8 cellular contexts compared by ENCODE assay signal in the genomic region with DNA sequence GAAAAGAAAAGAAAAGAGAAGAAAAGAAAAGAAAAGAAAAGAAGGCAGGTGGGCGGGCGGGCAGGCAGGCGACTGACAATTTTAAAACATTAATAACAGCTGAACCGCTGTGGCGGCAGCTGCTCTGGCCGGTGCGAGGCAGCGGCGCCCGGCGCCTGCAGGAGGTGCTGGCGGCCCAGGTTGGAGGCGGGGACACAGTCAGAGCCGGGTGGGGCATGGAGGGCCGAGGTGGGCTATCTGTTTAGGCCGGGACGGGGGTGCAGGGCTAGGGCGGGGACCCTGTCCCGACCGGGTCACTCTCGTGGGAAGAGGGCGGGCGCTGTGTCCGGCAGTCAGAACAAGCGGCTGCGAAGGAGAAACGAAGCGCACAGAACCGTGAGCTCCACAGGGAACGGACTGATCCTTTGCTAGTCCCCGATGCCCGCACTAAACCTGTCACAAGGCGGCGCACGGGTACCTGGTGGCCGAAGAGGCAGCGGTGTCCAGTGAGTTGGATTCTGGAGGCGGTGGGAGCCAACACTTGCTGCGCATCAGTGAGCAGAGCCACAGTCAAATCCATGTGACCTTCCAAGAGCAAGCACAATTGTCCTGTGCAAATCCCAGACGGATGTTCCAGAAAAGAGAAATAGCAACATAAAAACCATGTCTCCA. TPM values are rescaled to one million over a fixed set of nuclear protein-coding genes. Genes with fewer than 3 reads are reported as not detected.
DNase-seq lines count a peak whose midpoint lies in the region; ATAC-seq and TF ChIP-seq lines count a peak whose summit lies in the region.

No MANE protein-coding gene starts in this region.

- H4K20me1 ChIP-seq in OCI-LY7 (ENCODE audit: insufficient read depth, low read length) (no peaks in the 10 kb centered on the region), fibroblast of lung (ENCODE audit: control insufficient read depth, extremely low read depth, insufficient read depth, low read length) (no peaks in the 10 kb centered on the region)

- no peaks in the 10 kb centered on the region for H3K4me1 ChIP-seq in HUES6 (ENCODE audit: control insufficient read depth, insufficient read depth, low read length)
- H3K4me1 ChIP-seq in OCI-LY7 (ENCODE audit: insufficient read depth, low read length, poor library complexity, severe bottlenecking) = peaks cover 5% of the 10 kb centered on the region
- no peaks in the 10 kb centered on the region for H3K4me1 ChIP-seq in fibroblast of lung (ENCODE audit: control insufficient read depth, extremely low read depth, insufficient read depth, low read length)

- peak; percentile 65 for DNase-seq in DMS153 treated with DMSO at 0.1 percent for 48 hours (lab: John Stamatoyannopoulos, UW; ENCODE audit: unreplicated experiment)
- peak; percentile 78 for DNase-seq in OCI-LY7 (ENCODE audit: low spot score)
- peak; percentile 48 to 58 for DNase-seq in fibroblast of lung (ENCODE audit: low read depth in 2 of 2)
- DNase-seq in myocyte (ENCODE audit: low read depth) = peak; percentile 79
- DNase-seq in stimulated activated naive CD4-positive, alpha-beta T cell treated with Interleukin-2 at 50 U/mL for 16 hours (lab: John Stamatoyannopoulos, UW) = peak; percentile 4

- H3K9me3 ChIP-seq in HUES6 (ENCODE audit: control insufficient read depth, insufficient read depth, low read depth, low read length) (peaks cover 18% of the 10 kb centered on the region; the same call in 1 of the 2 replicates), OCI-LY7 (ENCODE audit: low read length) (no peaks in the 10 kb centered on the region), fibroblast of lung (ENCODE audit: control insufficient read depth, insufficient read depth, low read depth, low read length) (no peaks in the 10 kb centered on the region)

- H3K4me1 Mint-ChIP-seq in activated T-helper 17 cell treated with anti-CD3 and anti-CD28 coated beads, Interleukin-2, amount 50 U/mL, for 72 hours = no peaks in the 10 kb centered on the region

- H3K27me3 ChIP-seq in HUES6 (ENCODE audit: control insufficient read depth, insufficient read depth, low read length) = no peaks in the 10 kb centered on the region
- peaks cover 2% of the 10 kb centered on the region for H3K27me3 ChIP-seq in fibroblast of lung (ENCODE audit: control insufficient read depth, insufficient read depth, low read length)

- peak; percentile 96 for ATAC-seq in GM21528 (IDR thresholded peaks at IDR 0.05; ENCODE audit: low FRiP score, unreplicated experiment)
- ATAC-seq in activated T-helper 17 cell treated with anti-CD3 and anti-CD28 coated beads, Interleukin-2, amount 50 U/mL, for 72 hours (replicated peaks) = peak; percentile 95

- no peaks in the 10 kb centered on the region for H3K79me2 ChIP-seq in OCI-LY7 (ENCODE audit: insufficient read depth, low read depth, low read length)
- no peaks in the 10 kb centered on the region for H3K79me2 ChIP-seq in fibroblast of lung (ENCODE audit: control insufficient read depth, insufficient read depth, low read length)

- no peaks in the 10 kb centered on the region for H3K36me3 Mint-ChIP-seq in activated T-helper 17 cell treated with anti-CD3 and anti-CD28 coated beads, Interleukin-2, amount 50 U/mL, for 72 hours (ENCODE audit: low read depth)

- peak overlapping the region; percentile 65 for H3K4me3 Mint-ChIP-seq in activated T-helper 17 cell treated with anti-CD3 and anti-CD28 coated beads, Interleukin-2, amount 50 U/mL, for 72 hours

- H3K9me2 ChIP-seq in OCI-LY7 (ENCODE audit: insufficient read depth, low read length) = no peaks in the 10 kb centered on the region

- no peak overlapping the region for H3K27ac Mint-ChIP-seq in activated T-helper 17 cell treated with anti-CD3 and anti-CD28 coated beads, Interleukin-2, amount 50 U/mL, for 72 hours

- CTCF ChIA-PET in OCI-LY7 (lab: Charles Lee; ENCODE audit: unreplicated experiment) = interaction anchor here (0.7 to 1.3 kb wide), 2 partner anchors 80 to 92 kb away, joined by 3 to 5 read pairs; no protein-coding TSS in a partner anchor

- intact Hi-C loops in OCI-LY7 (cut with micrococcal nuclease; ENCODE audit: unreplicated experiment) = loop anchor here (1.0 kb wide), 1 partner anchor 81 kb away; no protein-coding TSS in a partner anchor

- H2AFZ ChIP-seq in OCI-LY7 (ENCODE audit: low read length) = peak overlapping the region; percentile 67
- peak overlapping the region; percentile 4 for H2AFZ ChIP-seq in fibroblast of lung (ENCODE audit: low read length)

- POLR2A ChIA-PET in OCI-LY7 (lab: Charles Lee) = interaction anchor here (0.6 to 0.7 kb wide), 2 partner anchors 51 to 77 kb away, joined by 3 to 4 read pairs; a partner anchor contains a TSS

- H3K27ac ChIP-seq in HUES6 (ENCODE audit: low read depth, low read length) = no peak overlapping the region
- H3K27ac ChIP-seq in OCI-LY7 (ENCODE audit: low read depth, low read length, poor library complexity, severe bottlenecking) = no peak overlapping the region
- no peak overlapping the region for H3K27ac ChIP-seq in fibroblast of lung (ENCODE audit: insufficient read depth, low read length)

- H3K27me3 Mint-ChIP-seq in activated T-helper 17 cell treated with anti-CD3 and anti-CD28 coated beads, Interleukin-2, amount 50 U/mL, for 72 hours = peaks cover 56% of the 10 kb centered on the region

- H3K9ac ChIP-seq in HUES6 (ENCODE audit: low read length) = peak overlapping the region; percentile 74
- no peak overlapping the region for H3K9ac ChIP-seq in fibroblast of lung (ENCODE audit: insufficient read depth, low read length)

- no TSS peak for BruUV-seq in OCI-LY7 (replicated peaks; lab: Mats Ljungman, UMichigan)

- H3K4me2 ChIP-seq in OCI-LY7 (ENCODE audit: low read length) = peak overlapping the region; percentile 77
- peak overlapping the region; percentile 18 for H3K4me2 ChIP-seq in fibroblast of lung (ENCODE audit: extremely low read depth, insufficient read depth, low read length)

- peak; percentile 87 for TF ChIP-seq CTCF in OCI-LY7 (conservative IDR thresholded peaks at IDR 0.05; ENCODE audit: low read length)
- TF ChIP-seq CTCF in fibroblast of lung (conservative IDR thresholded peaks at IDR 0.05 in 1 of 2, IDR thresholded peaks at IDR 0.05 in 1 of 2; ENCODE audit: low read depth in 1 of 2, low read length in 2 of 2) = peak; percentile 56 to 58

- H3K9me3 Mint-ChIP-seq in activated T-helper 17 cell treated with anti-CD3 and anti-CD28 coated beads, Interleukin-2, amount 50 U/mL, for 72 hours = no peaks in the 10 kb centered on the region

- H3K4me3 ChIP-seq in HUES6 (ENCODE audit: low read depth, low read length) (peak overlapping the region; percentile 81), OCI-LY7 (ENCODE audit: low read depth, low read length, poor library complexity, severe bottlenecking) (peak overlapping the region; percentile 69), fibroblast of lung (replicated peaks in 1 of 4; ENCODE audit: control extremely low read depth in 1 of 4, insufficient read depth in 1 of 4, low read depth in 3 of 4, low read length in 4 of 4) (peak overlapping the region; percentile 22 to 65 (median 44))

- H3K36me3 ChIP-seq in HUES6 (ENCODE audit: control insufficient read depth, insufficient read depth, low read length) = no peaks in the 10 kb centered on the region
- H3K36me3 ChIP-seq in OCI-LY7 (ENCODE audit: insufficient read depth, low read length) = no peaks in the 10 kb centered on the region
- H3K36me3 ChIP-seq in fibroblast of lung (ENCODE audit: control insufficient read depth, insufficient read depth, low read length) = no peaks in the 10 kb centered on the region

RNA-seq across cellular contexts. Expression of a gene that starts 13.6 kb away (rescaled TPM):
- total RNA-seq in OCI-LY7 (2014; rRNA removed; shearing (Covaris generic)) = not detected in 2 replicates
- total RNA-seq in OCI-LY7 (2022) (not detected in 2 replicates), fibroblast of lung (not detected in 2 replicates), myocyte (not detected in 2 replicates)
- not detected for total RNA-seq in activated T-helper 17 cell treated with anti-CD3 and anti-CD28 coated beads, Interleukin-2, amount 50 U/mL, for 72 hours
- polyA plus RNA-seq in fibroblast of lung = not detected in 2 replicates
- not detected in 2 replicates for polyA plus RNA-seq in fibroblast of lung (2012)
- polyA minus RNA-seq in fibroblast of lung (ENCODE audit: low replicate concordance) = not detected in 2 replicates
- 0.13 TPM for polyA plus RNA-seq in myocyte (2012)

RNA-seq across cellular contexts. Expression of a gene that starts 50.5 kb away (rescaled TPM):
- 11.0 and 11.7 TPM in 2 replicates for total RNA-seq in OCI-LY7 (2014; rRNA removed; shearing (Covaris generic))
- total RNA-seq in OCI-LY7 (2022) (17.3 and 17.8 TPM in 2 replicates), fibroblast of lung (19.3 and 21.8 TPM in 2 replicates), myocyte (19.0 and 23.7 TPM in 2 replicates)
- 10 to 100 TPM in 1 of 2 donors, 1 to 10 TPM in 1; 8.4 to 19.6 TPM for total RNA-seq in activated T-helper 17 cell treated with anti-CD3 and anti-CD28 coated beads, Interleukin-2, amount 50 U/mL, for 72 hours
- polyA plus RNA-seq in fibroblast of lung = 6.6 and 8.7 TPM in 2 replicates
- polyA plus RNA-seq in fibroblast of lung (2012) = 7.5 and 8.6 TPM in 2 replicates
- polyA minus RNA-seq in fibroblast of lung (ENCODE audit: low replicate concordance) = 0.12 and 1.3 TPM in 2 replicates
- polyA plus RNA-seq in myocyte (2012) = 6.7 TPM

RNA-seq across cellular contexts. Expression of a gene that starts 50.8 kb away (rescaled TPM):
- total RNA-seq in OCI-LY7 (2014; rRNA removed; shearing (Covaris generic)) = 17.7 and 18.5 TPM in 2 replicates
- total RNA-seq in OCI-LY7 (2022) = 12.8 and 13.3 TPM in 2 replicates
- 10 to 100 TPM; 11.6 to 13.8 TPM for total RNA-seq in activated T-helper 17 cell treated with anti-CD3 and anti-CD28 coated beads, Interleukin-2, amount 50 U/mL, for 72 hours
- 12.2 and 14.6 TPM in 2 replicates for total RNA-seq in fibroblast of lung
- polyA plus RNA-seq in fibroblast of lung = 11.8 and 13.2 TPM in 2 replicates
- 10.9 and 11.5 TPM in 2 replicates for polyA plus RNA-seq in fibroblast of lung (2012)
- not detected in 2 replicates for polyA minus RNA-seq in fibroblast of lung (ENCODE audit: low replicate concordance)
- total RNA-seq in myocyte = 15.8 and 20.2 TPM in 2 replicates
- 6.9 TPM for polyA plus RNA-seq in myocyte (2012)

Comparison
In these comparisons a context has a peak if more than half of its experiments do, and no peak if none do; other contexts are left out.
1. DNase-seq: peak in every context shown above with its lines; median percentile 79 in myocyte; 78 in OCI-LY7; 65 in DMS153 treated with DMSO at 0.1 percent for 48 hours; 53 in fibroblast of lung; 4 in stimulated activated naive CD4-positive, alpha-beta T cell treated with Interleukin-2 at 50 U/mL for 16 hours.